14 cellular contexts compared by ENCODE assay signal in genomic region chr11:66708026-66708579, GRCh38. TPM values are rescaled to one million over a fixed set of nuclear protein-coding genes. Genes with fewer than 3 reads are reported as not detected.
DNase-seq lines count a peak whose midpoint lies in the region; ATAC-seq and TF ChIP-seq lines count a peak whose summit lies in the region.
"Had no signal": no experiment of that assay in that cellular context is flagged by ENCODE, and none has a peak within 500 bp of the region (broad histone marks: within the 10 kb centered on the region; RNA-seq: fewer than 3 reads in every experiment).

No MANE protein-coding gene starts in this region.

- H3K36me3 Mint-ChIP-seq in endothelial cell (ENCODE audit: low read depth, unreplicated experiment) (peaks cover 33% of the 10 kb centered on the region), nephron progenitor cell (ENCODE audit: low read depth) (peaks cover 54% of the 10 kb centered on the region)
- no peaks in the 10 kb centered on the region for H3K36me3 Mint-ChIP-seq in activated naive CD4-positive, alpha-beta T cell treated with anti-CD3 and anti-CD28 coated beads, Interleukin-2, amount 10 ng/mL, durations not matched to agents 7 days and 5 days
- H3K36me3 Mint-ChIP-seq: CD4-positive, alpha-beta memory T cell had no signal

- H3K4me1 Mint-ChIP-seq in endothelial cell (ENCODE audit: unreplicated experiment): no peaks in the 10 kb centered on the region
- peaks cover 11% of the 10 kb centered on the region for H3K4me1 Mint-ChIP-seq in nephron progenitor cell
- H3K4me1 Mint-ChIP-seq in activated naive CD4-positive, alpha-beta T cell treated with anti-CD3 and anti-CD28 coated beads, Interleukin-2, amount 10 ng/mL, durations not matched to agents 7 days and 5 days: peaks cover 3% of the 10 kb centered on the region
- H3K4me1 Mint-ChIP-seq: B cell; CD4-positive, alpha-beta memory T cell had no signal

- H3K27ac Mint-ChIP-seq in endothelial cell (ENCODE audit: unreplicated experiment) (peak overlapping the region; percentile 57), nephron progenitor cell (peak overlapping the region; percentile 83)
- no peak overlapping the region for H3K27ac Mint-ChIP-seq in activated naive CD4-positive, alpha-beta T cell treated with anti-CD3 and anti-CD28 coated beads, Interleukin-2, amount 10 ng/mL, durations not matched to agents 7 days and 5 days
- H3K27ac Mint-ChIP-seq: B cell had no signal

- H3K4me1 ChIP-seq in lower lobe of right lung: no peaks in the 10 kb centered on the region

- no peak for DNase-seq in endothelial cell (ENCODE audit: low spot score)
- no peak for DNase-seq in nephron progenitor cell
- DNase-seq in LoVo (ENCODE audit: low spot score): no peak
- no peak for DNase-seq in SKM-1 treated with dmso at 0.1 percent for 144 hours (lab: John Stamatoyannopoulos, UW; ENCODE audit: unreplicated experiment)
- no peak for DNase-seq in lower lobe of right lung
- DNase-seq in activated naive CD4-positive, alpha-beta T cell treated with anti-CD3 and anti-CD28 coated beads, Interleukin-2, amount 10 ng/mL, durations not matched to agents 7 days and 5 days: no peak
- DNase-seq: CD4-positive, alpha-beta memory T cell; COR-L47; DND-41; GDM1; IMR-90 had no signal

- no peak for TF ChIP-seq EP300 in Ishikawa (IDR thresholded peaks at IDR 0.05; ENCODE audit: borderline replicate concordance)

- no peak overlapping the region for H3K27ac ChIP-seq in lower lobe of right lung
- H3K27ac ChIP-seq: C4-2B had no signal

- intact Hi-C loops in lower lobe of right lung (cut with DNase I): no loop called here

- no peak for ATAC-seq in lower lobe of right lung

- no peaks in the 10 kb centered on the region for H3K27me3 ChIP-seq in lower lobe of right lung (ENCODE audit: low read depth)

- TF ChIP-seq CTCF in endothelial cell (IDR thresholded peaks at IDR 0.05; ENCODE audit: unreplicated experiment) (no peak), nephron progenitor cell (IDR thresholded peaks at IDR 0.05) (no peak), lower lobe of right lung (IDR thresholded peaks at IDR 0.05) (no peak)

- no peaks in the 10 kb centered on the region for H3K36me3 ChIP-seq in lower lobe of right lung

- H3K27me3 Mint-ChIP-seq in endothelial cell (ENCODE audit: unreplicated experiment) (peaks cover 5% of the 10 kb centered on the region), nephron progenitor cell (ENCODE audit: low read depth, poor library complexity) (peaks cover 4% of the 10 kb centered on the region)
- peaks cover 4% of the 10 kb centered on the region for H3K27me3 Mint-ChIP-seq in activated naive CD4-positive, alpha-beta T cell treated with anti-CD3 and anti-CD28 coated beads, Interleukin-2, amount 10 ng/mL, durations not matched to agents 7 days and 5 days
- H3K27me3 Mint-ChIP-seq: B cell had no signal

- CTCF ChIA-PET in activated naive CD4-positive, alpha-beta T cell treated with anti-CD3 and anti-CD28 coated beads, Interleukin-2, amount 10 ng/mL, durations not matched to agents 7 days and 5 days (lab: Charles Lee): no interaction called here

- no peak overlapping the region for H3K4me3 ChIP-seq in lower lobe of right lung

- TF ChIP-seq RAD21 in Ishikawa (IDR thresholded peaks at IDR 0.05; ENCODE audit: low read depth): no peak

- no peaks in the 10 kb centered on the region for H3K9me3 ChIP-seq in lower lobe of right lung

- H3K4me3 Mint-ChIP-seq in endothelial cell (ENCODE audit: unreplicated experiment) (no peak overlapping the region), nephron progenitor cell (no peak overlapping the region)
- no peak overlapping the region for H3K4me3 Mint-ChIP-seq in activated naive CD4-positive, alpha-beta T cell treated with anti-CD3 and anti-CD28 coated beads, Interleukin-2, amount 10 ng/mL, durations not matched to agents 7 days and 5 days
- H3K4me3 Mint-ChIP-seq: B cell; CD4-positive, alpha-beta memory T cell had no signal

- no peaks in the 10 kb centered on the region for H3K9me3 Mint-ChIP-seq in endothelial cell (ENCODE audit: unreplicated experiment)
- no peaks in the 10 kb centered on the region for H3K9me3 Mint-ChIP-seq in nephron progenitor cell
- no peaks in the 10 kb centered on the region for H3K9me3 Mint-ChIP-seq in activated naive CD4-positive, alpha-beta T cell treated with anti-CD3 and anti-CD28 coated beads, Interleukin-2, amount 10 ng/mL, durations not matched to agents 7 days and 5 days

TF ChIP-seq in Ishikawa, 13 proteins besides CTCF, POLR2A, EP300 and RAD21:
- peak; percentile 53; the same call in 1 of the 2 replicates for TF ChIP-seq EGR1 (IDR thresholded peaks at IDR 0.05)
- TF ChIP-seq TAF1 (IDR thresholded peaks at IDR 0.05; ENCODE audit: low read depth): no peak
- no peak for TF ChIP-seq USF1 (IDR thresholded peaks at IDR 0.05)
- peak; percentile 72 for TF ChIP-seq TEAD4 (IDR thresholded peaks at IDR 0.05)
- TF ChIP-seq CREB1 (IDR thresholded peaks at IDR 0.05; ENCODE audit: low read depth): no peak
- TF ChIP-seq NFIC (IDR thresholded peaks at IDR 0.05): no peak
- TF ChIP-seq FOXM1 (IDR thresholded peaks at IDR 0.05; ENCODE audit: borderline replicate concordance, low read depth): no peak
- peak; percentile 78 for TF ChIP-seq MAX (IDR thresholded peaks at IDR 0.05)
- no peak for TF ChIP-seq ZBTB7A (IDR thresholded peaks at IDR 0.05; ENCODE audit: low read depth)
- no peak for TF ChIP-seq REST (IDR thresholded peaks at IDR 0.05; ENCODE audit: low read depth)

RNA-seq across cellular contexts. Expression of gene SPTBN2, which starts 20.9 kb away (rescaled TPM):
- total RNA-seq in endothelial cell (ENCODE audit: unreplicated experiment) (17.1 TPM), lower lobe of right lung (6.4 TPM)
- total RNA-seq: CD4-positive, alpha-beta memory T cell had no signal

RNA-seq across cellular contexts. Expression of gene RBM4B, which starts 30.4 kb away (rescaled TPM):
- total RNA-seq in endothelial cell (ENCODE audit: unreplicated experiment) (29.3 TPM), lower lobe of right lung (17.6 TPM)
